In the genomic region with DNA sequence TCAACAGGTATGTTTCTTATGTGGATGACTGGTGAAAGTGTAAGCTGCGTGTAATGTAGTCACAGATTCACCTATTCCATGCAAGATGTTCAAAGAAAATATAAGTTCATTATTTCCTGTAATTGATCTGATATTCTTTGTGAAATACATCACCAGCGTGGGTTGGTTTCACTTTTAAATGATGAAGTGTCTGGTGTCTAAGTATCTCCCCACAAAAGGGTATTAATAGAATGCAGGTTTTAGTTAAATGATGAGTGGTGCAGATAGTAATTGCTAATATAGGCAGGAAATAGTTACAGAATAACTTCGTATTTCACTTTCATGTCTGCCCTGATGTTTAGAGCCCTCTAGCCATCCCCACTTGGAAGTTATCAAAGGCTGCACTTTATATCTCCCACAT, we compare ENCODE assay signal across 14 cellular contexts. TPM values are rescaled to one million over a fixed set of nuclear protein-coding genes. Genes with fewer than 3 reads are reported as not detected.
A peak's percentile ranks its signal among the peaks of the same experiment; 100 is the strongest.
DNase-seq lines count a peak whose midpoint lies in the region; ATAC-seq and TF ChIP-seq lines count a peak whose summit lies in the region.
"Had no signal": no experiment of that assay in that cellular context is flagged by ENCODE, and none has a peak within 500 bp of the region (broad histone marks: within the 10 kb centered on the region; RNA-seq: fewer than 3 reads in every experiment).

No MANE protein-coding gene starts in this region.

- H3K36me3 ChIP-seq in BE2C, result no peaks in the 10 kb centered on the region; the same call in 1 of the 2 replicates
- H3K36me3 ChIP-seq in prostate gland, result no peaks in the 10 kb centered on the region

- intact Hi-C loops in prostate gland (cut with DNase I), result no loop called here

- no peak for TF ChIP-seq POLR2A in prostate gland (IDR thresholded peaks at IDR 0.05)

- TF ChIP-seq CTCF in BE2C (IDR thresholded peaks at IDR 0.05; ENCODE audit: low read depth, low read length), result no peak
- TF ChIP-seq CTCF in prostate gland (IDR thresholded peaks at IDR 0.05), result no peak

- peak overlapping the region; percentile 40; the same call in 1 of the 2 replicates for H3K4me3 ChIP-seq in GM08714 (ENCODE audit: low read length)
- H3K4me3 ChIP-seq in BE2C (ENCODE audit: low read depth, low read length), result no peak overlapping the region
- no peak overlapping the region for H3K4me3 ChIP-seq in prostate gland
- H3K4me3 ChIP-seq: BLaER1 treated with 17β-estradiol and CSF1 and Interleukin-3, amounts not matched to agents 10 nM and 100 nM; SJSA1; vagina had no signal

- H3K4me1 ChIP-seq in BE2C (no peaks in the 10 kb centered on the region), prostate gland (replicated peaks) (no peaks in the 10 kb centered on the region)
- H3K4me1 ChIP-seq: BLaER1 treated with 17β-estradiol and CSF1 and Interleukin-3, amounts not matched to agents 10 nM and 100 nM; SJSA1; vagina had no signal

- no peaks in the 10 kb centered on the region for H3K9me3 ChIP-seq in BE2C
- no peaks in the 10 kb centered on the region for H3K9me3 ChIP-seq in prostate gland
- H3K9me3 ChIP-seq: SJSA1, vagina had no signal

- peak; percentile 58 for ATAC-seq in GM18868 (IDR thresholded peaks at IDR 0.05; ENCODE audit: unreplicated experiment)
- peak; percentile 93 for ATAC-seq in GM21619 (IDR thresholded peaks at IDR 0.05; ENCODE audit: unreplicated experiment)
- peak; percentile 89 for ATAC-seq in HG03432 (IDR thresholded peaks at IDR 0.05; ENCODE audit: unreplicated experiment)

- H3K27ac ChIP-seq in prostate gland (no peak overlapping the region), substantia nigra (ENCODE audit: low read depth, low read length, poor library complexity, severe bottlenecking) (no peak overlapping the region)
- H3K27ac ChIP-seq: BLaER1 treated with 17β-estradiol and CSF1 and Interleukin-3, amounts not matched to agents 10 nM and 100 nM; SJSA1; vagina had no signal

- DNase-seq in BE2C (no peak), prostate gland (ENCODE audit: low spot score) (no peak), DMS 273 (lab: John Stamatoyannopoulos, UW; ENCODE audit: unreplicated experiment) (no peak), substantia nigra (lab: John Stamatoyannopoulos, UW) (no peak)
- DNase-seq: activated CD4-positive, CD25-positive, alpha-beta regulatory T cell treated with anti-CD3 and anti-CD28 coated beads, Interleukin-2, amount 50 U/mL, for 72 hours; NCI-H446 treated with DMSO at 0.1 percent for 48 hours had no signal

- WGBS in prostate gland, result 92% methylated on average over 3 of the region's 3 CpGs

- H3K27me3 ChIP-seq in BE2C (no peaks in the 10 kb centered on the region), prostate gland (replicated peaks; ENCODE audit: insufficient read depth) (no peaks in the 10 kb centered on the region)
- H3K27me3 ChIP-seq: BLaER1 treated with 17β-estradiol and CSF1 and Interleukin-3, amounts not matched to agents 10 nM and 100 nM; SJSA1; vagina had no signal

RNA-seq across cellular contexts. Expression of gene PGBD1, which starts 22.2 kb away (rescaled TPM):
- 6.2 TPM for polyA plus RNA-seq in BE2C (2012; ENCODE audit: insufficient read depth, insufficient read length, low read depth)
- total RNA-seq in prostate gland, result 1 to 10 TPM; 4.2 to 4.6 TPM

RNA-seq across cellular contexts. Expression of gene ZSCAN31, which starts 32.4 kb away (rescaled TPM):
- polyA plus RNA-seq in BE2C (2012; ENCODE audit: insufficient read depth, insufficient read length, low read depth), result 3.4 TPM
- total RNA-seq in prostate gland, result 10 to 100 TPM; 13.7 to 21.7 TPM

RNA-seq across cellular contexts. Expression of gene ZSCAN26, which starts 36.6 kb away (rescaled TPM):
- 10.6 TPM for polyA plus RNA-seq in BE2C (2012; ENCODE audit: insufficient read depth, insufficient read length, low read depth)
- 10 to 100 TPM; 25.0 to 30.7 TPM for total RNA-seq in prostate gland

RNA-seq across cellular contexts. Expression of gene NKAPL, which starts 44.5 kb away (rescaled TPM):
- 0.45 TPM for polyA plus RNA-seq in BE2C (2012; ENCODE audit: insufficient read depth, insufficient read length, low read depth)
- total RNA-seq in prostate gland, result 1 to 10 TPM in 1 of 2 donors, under 1 TPM in 1; 0.14 to 3.9 TPM
- total RNA-seq: M059J, SJSA1, vagina had no signal

RNA-seq across cellular contexts. Expression of gene ZKSCAN3, which starts 46.2 kb away (rescaled TPM):
- polyA plus RNA-seq in BE2C (2012; ENCODE audit: insufficient read depth, insufficient read length, low read depth), result 0.83 TPM
- 1 to 10 TPM; 5.9 to 6.5 TPM for total RNA-seq in prostate gland
